ENCODE assay signal across 13 cellular contexts in genomic region chr1:167472729-167473529, GRCh38. TPM values are rescaled to one million over a fixed set of nuclear protein-coding genes. Genes with fewer than 3 reads are reported as not detected.
DNase-seq lines count a peak whose midpoint lies in the region; ATAC-seq lines count a peak whose summit lies in the region.
"Had no signal": no experiment of that assay in that cellular context is flagged by ENCODE, and none has a peak within 500 bp of the region (broad histone marks: within the 10 kb centered on the region; RNA-seq: fewer than 3 reads in every experiment).

No MANE protein-coding gene starts in this region.

- H3K4me1 ChIP-seq in naive thymus-derived CD4-positive, alpha-beta T cell (ENCODE audit: control insufficient read depth in 2 of 2, insufficient read depth in 2 of 2, low read length in 2 of 2): peaks cover 30 to 81% of the 10 kb centered on the region in 2 donors
- H3K4me1 ChIP-seq: left ventricle myocardium inferior, vagina had no signal

- CTCF ChIA-PET in naive thymus-derived CD4-positive, alpha-beta T cell (lab: Charles Lee): interaction anchor here (0.9 to 1.6 kb wide), 4 partner anchors 17 to 71 kb away, joined by 3 to 4 read pairs (median 3); no protein-coding TSS in a partner anchor

- H3K27ac Mint-ChIP-seq in naive thymus-derived CD4-positive, alpha-beta T cell: peak overlapping the region; percentile 69 to 98 (median 95)

- peaks cover 0 to 4% (median 0%) of the 10 kb centered on the region in 3 experiments for H3K36me3 ChIP-seq in naive thymus-derived CD4-positive, alpha-beta T cell (ENCODE audit: control insufficient read depth in 2 of 3, insufficient read depth in 3 of 3, low read length in 3 of 3)
- H3K36me3 ChIP-seq: left ventricle myocardium inferior, neutrophil, vagina had no signal

- H3K9me3 Mint-ChIP-seq in activated T-cell treated with anti-CD3 and anti-CD28 coated beads, Interleukin-2, amount 50 U/mL, for 4 hours: no peaks in the 10 kb centered on the region
- peaks cover 0 to 7% (median 0%) of the 10 kb centered on the region in 11 donors for H3K9me3 Mint-ChIP-seq in naive thymus-derived CD4-positive, alpha-beta T cell

- no peaks in the 10 kb centered on the region for H3K27me3 Mint-ChIP-seq in activated T-cell treated with anti-CD3 and anti-CD28 coated beads, Interleukin-2, amount 50 U/mL, for 4 hours (ENCODE audit: low read depth)
- no peaks in the 10 kb centered on the region for H3K27me3 Mint-ChIP-seq in naive thymus-derived CD4-positive, alpha-beta T cell

- peak; percentile 50 to 54 for ATAC-seq in activated T-cell treated with anti-CD3 and anti-CD28 coated beads, Interleukin-2, amount 50 U/mL, for 4 hours
- ATAC-seq in naive thymus-derived CD4-positive, alpha-beta T cell: no peak
- no peak for ATAC-seq in HG03432 (IDR thresholded peaks at IDR 0.05; ENCODE audit: unreplicated experiment)
- no peak for ATAC-seq in HG03139 (IDR thresholded peaks at IDR 0.05; ENCODE audit: unreplicated experiment)

- peak; percentile 72 for DNase-seq in stimulated activated CD4-positive, alpha-beta T cell treated with anti-CD3 and anti-CD28 coated beads, Interleukin-15, amount 100 ng/mL, for 24 hours
- no peak for DNase-seq in stimulated activated CD4-positive, alpha-beta T cell treated with anti-CD3 and anti-CD28 coated beads, Interleukin-2, amount 100 ng/mL, for 48 hours
- peak; percentile 53 for DNase-seq in activated T-cell treated with anti-CD3 and anti-CD28 coated beads, Interleukin-2, amount 50 U/mL, for 4 hours
- DNase-seq in naive thymus-derived CD4-positive, alpha-beta T cell: no peak
- DNase-seq in DMS53 (lab: John Stamatoyannopoulos, UW) (no peak), SIG-M5 treated with dmso at 0.1 percent for 504 hours (lab: John Stamatoyannopoulos, UW; ENCODE audit: unreplicated experiment) (no peak)
- DNase-seq: left ventricle myocardium inferior, MV-4-11, NCI-H2227 treated with DMSO at 0.1 percent for 48 hours had no signal

- peak overlapping the region; percentile 49 for H3K4me3 ChIP-seq in naive thymus-derived CD4-positive, alpha-beta T cell (ENCODE audit: low read length)
- H3K4me3 ChIP-seq: left ventricle myocardium inferior, vagina had no signal

- H3K9me3 ChIP-seq in naive thymus-derived CD4-positive, alpha-beta T cell (ENCODE audit: control insufficient read depth in 2 of 3, low read length in 3 of 3): no peaks in the 10 kb centered on the region
- H3K9me3 ChIP-seq: left ventricle myocardium inferior, neutrophil, vagina had no signal

- POLR2A ChIA-PET in naive thymus-derived CD4-positive, alpha-beta T cell (lab: Charles Lee): interaction anchor here (1.0 to 11.5 kb wide), 9 partner anchors 9 to 71 kb away, joined by 3 to 156 read pairs (median 5); partner anchors contain the start of gene CD247

- intact Hi-C loops in naive thymus-derived CD4-positive, alpha-beta T cell (cut with micrococcal nuclease): loop anchor here in 1 of 2 donors (1.0 kb wide), 1 partner anchor 8 kb away; no protein-coding TSS in a partner anchor

- H3K27ac ChIP-seq in naive thymus-derived CD4-positive, alpha-beta T cell (ENCODE audit: low read depth, low read length): peak overlapping the region; percentile 75
- H3K27ac ChIP-seq: left ventricle myocardium inferior, neutrophil, vagina had no signal

- H3K27me3 ChIP-seq in naive thymus-derived CD4-positive, alpha-beta T cell (ENCODE audit: control insufficient read depth in 2 of 2, insufficient read depth in 2 of 2, low read length in 2 of 2): no peaks in the 10 kb centered on the region
- H3K27me3 ChIP-seq: neutrophil, vagina had no signal

- peaks cover 80% of the 10 kb centered on the region for H3K4me1 Mint-ChIP-seq in activated T-cell treated with anti-CD3 and anti-CD28 coated beads, Interleukin-2, amount 50 U/mL, for 4 hours (ENCODE audit: low read depth)
- H3K4me1 Mint-ChIP-seq in naive thymus-derived CD4-positive, alpha-beta T cell: peaks cover 60 to 100% (median 94%) of the 10 kb centered on the region in 7 donors

- H3K4me3 Mint-ChIP-seq in activated T-cell treated with anti-CD3 and anti-CD28 coated beads, Interleukin-2, amount 50 U/mL, for 4 hours: peak overlapping the region; percentile 76
- H3K4me3 Mint-ChIP-seq in naive thymus-derived CD4-positive, alpha-beta T cell: peak overlapping the region; percentile 18 to 98 (median 86)

- H3K36me3 Mint-ChIP-seq in activated T-cell treated with anti-CD3 and anti-CD28 coated beads, Interleukin-2, amount 50 U/mL, for 4 hours (ENCODE audit: insufficient read depth): peaks cover 14% of the 10 kb centered on the region
- H3K36me3 Mint-ChIP-seq in naive thymus-derived CD4-positive, alpha-beta T cell: peaks cover 7 to 29% (median 15%) of the 10 kb centered on the region in 5 donors

RNA-seq across cellular contexts. Expression of gene CD247, which starts 45.4 kb away (rescaled TPM):
- 10 to 100 TPM; 63.7 to 93.5 (median 73.2) TPM for total RNA-seq in activated T-cell treated with anti-CD3 and anti-CD28 coated beads, Interleukin-2, amount 50 U/mL, for 4 hours
- total RNA-seq in naive thymus-derived CD4-positive, alpha-beta T cell: 100 to 1,000 TPM; 246 to 476 (median 336) TPM
- 100 to 1,000 TPM; 352 to 437 TPM for polyA plus RNA-seq in naive thymus-derived CD4-positive, alpha-beta T cell

Comparison
In these comparisons a context has a peak if more than half of its experiments do, and no peak if none do; other contexts are left out.
1. DNase-seq: peak in stimulated activated CD4-positive, alpha-beta T cell treated with anti-CD3 and anti-CD28 coated beads, Interleukin-15, amount 100 ng/mL, for 24 hours (single experiment) and activated T-cell treated with anti-CD3 and anti-CD28 coated beads, Interleukin-2, amount 50 U/mL, for 4 hours (single experiment); none in stimulated activated CD4-positive, alpha-beta T cell treated with anti-CD3 and anti-CD28 coated beads, Interleukin-2, amount 100 ng/mL, for 48 hours (0 of 2), naive thymus-derived CD4-positive, alpha-beta T cell (0 of 9), DMS53 (single experiment) and SIG-M5 treated with dmso at 0.1 percent for 504 hours (single experiment).
2. ATAC-seq: peak in activated T-cell treated with anti-CD3 and anti-CD28 coated beads, Interleukin-2, amount 50 U/mL, for 4 hours (2 of 2); none in naive thymus-derived CD4-positive, alpha-beta T cell (single experiment), HG03432 (single experiment) and HG03139 (single experiment).